ENCODE assay signal across 8 cellular contexts in genomic region chr1:119582801-119583200, GRCh38.
DNase-seq lines count a peak whose midpoint lies in the region; ATAC-seq and TF ChIP-seq lines count a peak whose summit lies in the region.

No MANE protein-coding gene starts in this region.

- no peak overlapping the region for H2AFZ ChIP-seq in OCI-LY1 (ENCODE audit: low read length)

- no peak overlapping the region for H3K9ac ChIP-seq in OCI-LY1 (ENCODE audit: low read length)

- H3K4me1 ChIP-seq in OCI-LY1 (ENCODE audit: insufficient read depth, low read length, severe bottlenecking) (no peaks in the 10 kb centered on the region), transverse colon (no peaks in the 10 kb centered on the region)

- TF ChIP-seq CTCF in OCI-LY1 (IDR thresholded peaks at IDR 0.05; ENCODE audit: low read length) (peak; percentile 49), transverse colon (IDR thresholded peaks at IDR 0.05) (peak in 2 of 5 experiments; percentile 31 to 35)

- DNase-seq in NCI-H2196 (lab: John Stamatoyannopoulos, UW; ENCODE audit: unreplicated experiment) (peak; percentile 14), NCI-H2196 treated with DMSO at 0.1 percent for 48 hours (lab: John Stamatoyannopoulos, UW; ENCODE audit: unreplicated experiment) (no peak), HT-29 (ENCODE audit: low spot score) (peak; percentile 70), T47D (ENCODE audit: low read depth in 1 of 2, low spot score in 1 of 2) (peak; percentile 6 to 75), left colon (peak in 1 of 2 donors; percentile 52), transverse colon (peak; percentile 34)

- no peak for TF ChIP-seq EP300 in transverse colon (IDR thresholded peaks at IDR 0.05; ENCODE audit: low read depth)

- H3F3A ChIP-seq in OCI-LY1 (ENCODE audit: insufficient read depth, low read length) = no peaks in the 10 kb centered on the region

- WGBS in transverse colon (ENCODE audit: low coverage in 1 of 2), 2 donors = 6% methylated on average over 1 of the region's 1 CpG; no CpG with 5 or more reads in 1 of the 2 donors

- H3K36me3 ChIP-seq in OCI-LY1 (ENCODE audit: insufficient read depth, low read length) (no peaks in the 10 kb centered on the region), transverse colon (no peaks in the 10 kb centered on the region)

- no peaks in the 10 kb centered on the region for H3K27me3 ChIP-seq in OCI-LY1 (ENCODE audit: insufficient read depth, low read length)
- no peaks in the 10 kb centered on the region for H3K27me3 ChIP-seq in transverse colon

- no peaks in the 10 kb centered on the region for H3K9me2 ChIP-seq in OCI-LY1 (ENCODE audit: low read depth, low read length)

- no peaks in the 10 kb centered on the region for H3K79me2 ChIP-seq in OCI-LY1 (ENCODE audit: insufficient read depth, low read length)

- ATAC-seq in left colon = peak; percentile 74
- no peak for ATAC-seq in GM19455 (IDR thresholded peaks at IDR 0.05; ENCODE audit: unreplicated experiment)

- no peak overlapping the region for H3K4me2 ChIP-seq in OCI-LY1 (ENCODE audit: low read length)

- intact Hi-C loops in left colon (cut with DNase I, micrococcal nuclease) = no loop called here
- intact Hi-C loops in transverse colon (cut with DNase I; ENCODE audit: low total_unique reads) = no loop called here

- no peak overlapping the region for H3K4me3 ChIP-seq in OCI-LY1 (ENCODE audit: low read depth, low read length, poor library complexity, severe bottlenecking)
- H3K4me3 ChIP-seq in transverse colon = no peak overlapping the region

- TF ChIP-seq POLR2A in transverse colon (IDR thresholded peaks at IDR 0.05) = no peak

- H3K9me3 ChIP-seq in OCI-LY1 (ENCODE audit: low read length) = no peaks in the 10 kb centered on the region
- no peaks in the 10 kb centered on the region for H3K9me3 ChIP-seq in transverse colon

- H4K20me1 ChIP-seq in OCI-LY1 (ENCODE audit: insufficient read depth, low read length) = no peaks in the 10 kb centered on the region

- in situ Hi-C loops in T47D (cut with HindIII; ENCODE audit: low pct_unique_long_range_greater_than_20kb, low sequenced_read_pairs) (no loop called here), transverse colon (cut with MboI; ENCODE audit: low pct_ligation_motif_present in 1 of 4, low pct_unique_long_range_greater_than_20kb in 1 of 4, low sequenced_read_pairs in 3 of 4) (no loop called here)

- no peak overlapping the region for H3K27ac ChIP-seq in OCI-LY1 (ENCODE audit: low read depth, low read length, poor library complexity, severe bottlenecking)
- H3K27ac ChIP-seq in transverse colon = no peak overlapping the region
